In the genomic region with DNA sequence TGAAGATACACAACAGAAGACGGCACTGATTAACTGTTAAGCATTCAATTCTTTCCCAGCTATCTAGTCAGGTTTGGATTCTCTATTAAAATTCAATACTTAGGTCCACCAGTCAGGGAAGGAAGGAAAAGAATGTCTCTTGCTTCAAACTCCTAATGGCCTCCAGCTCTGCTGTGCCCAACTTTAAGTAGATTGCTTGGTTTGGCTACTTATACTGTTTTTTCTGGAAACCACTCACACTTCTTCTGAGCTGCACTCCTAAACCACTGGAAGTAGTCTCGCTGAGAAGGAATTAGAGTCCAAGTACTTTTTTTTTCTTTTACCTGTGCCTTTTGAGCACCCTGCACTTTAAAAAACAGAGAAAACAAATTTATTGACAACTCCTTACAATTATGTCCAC, we compare ENCODE assay signal across 12 cellular contexts. TPM values are rescaled to one million over a fixed set of nuclear protein-coding genes. Genes with fewer than 3 reads are reported as not detected.
A peak's percentile ranks its signal among the peaks of the same experiment; 100 is the strongest.
DNase-seq lines count a peak whose midpoint lies in the region; ATAC-seq and TF ChIP-seq lines count a peak whose summit lies in the region.
"Had no signal": no experiment of that assay in that cellular context is flagged by ENCODE, and none has a peak within 500 bp of the region (broad histone marks: within the 10 kb centered on the region; RNA-seq: fewer than 3 reads in every experiment).

No MANE protein-coding gene starts in this region.

- 56 to 62% (median 57%) methylated on average over 2 of the region's 2 CpGs for WGBS in heart left ventricle, 4 donors

- peak; percentile 47 to 75 (median 64) for ATAC-seq in heart left ventricle
- ATAC-seq: activated naive CD8-positive, alpha-beta T cell treated with anti-CD3 and anti-CD28 coated beads, Interleukin-2, amount 50 U/mL, for 24 hours; esophagus mucosa had no signal

- intact Hi-C loops in heart left ventricle (cut with DNase I) = loop anchor here in 1 of 10 donors (5.0 kb wide), 1 partner anchor 46 kb away; no protein-coding TSS in a partner anchor

- peak overlapping the region; percentile 32 to 75 (median 58) for H3K27ac ChIP-seq in heart left ventricle
- no peak overlapping the region for H3K27ac ChIP-seq in effector memory CD4-positive, alpha-beta T cell (ENCODE audit: insufficient read depth, low read length, poor library complexity, severe bottlenecking)
- H3K27ac ChIP-seq: BLaER1 treated with 17β-estradiol and CSF1 and Interleukin-3, amounts not matched to agents 10 nM and 100 nM had no signal

- peaks cover 0 to 21% (median 11%) of the 10 kb centered on the region in 12 donors for H3K4me1 ChIP-seq in heart left ventricle
- H3K4me1 ChIP-seq in effector memory CD4-positive, alpha-beta T cell (ENCODE audit: control insufficient read depth, insufficient read depth, low read length, poor library complexity, severe bottlenecking) = no peaks in the 10 kb centered on the region

- H3K4me3 ChIP-seq in heart left ventricle (peak overlapping the region in 2 of 12 donors; percentile 14 to 28), skeletal muscle cell (ENCODE audit: low read depth, low read length) (peak overlapping the region; percentile 22)
- no peak overlapping the region for H3K4me3 ChIP-seq in effector memory CD4-positive, alpha-beta T cell (ENCODE audit: insufficient read depth, low read depth, low read length, poor library complexity, severe bottlenecking)
- H3K4me3 ChIP-seq: BLaER1 treated with 17β-estradiol and CSF1 and Interleukin-3, amounts not matched to agents 10 nM and 100 nM had no signal

- H3K27me3 ChIP-seq in heart left ventricle = no peaks in the 10 kb centered on the region
- H3K27me3 ChIP-seq in effector memory CD4-positive, alpha-beta T cell (replicated peaks; ENCODE audit: control insufficient read depth, insufficient read depth, low read length, poor library complexity, severe bottlenecking) = no peaks in the 10 kb centered on the region
- H3K27me3 ChIP-seq: BLaER1 treated with 17β-estradiol and CSF1 and Interleukin-3, amounts not matched to agents 10 nM and 100 nM had no signal

- TF ChIP-seq POLR2A in heart left ventricle (IDR thresholded peaks at IDR 0.05) = no peak

- no peak for TF ChIP-seq CTCF in heart left ventricle (IDR thresholded peaks at IDR 0.05)

- H3K36me3 ChIP-seq in heart left ventricle = no peaks in the 10 kb centered on the region
- no peaks in the 10 kb centered on the region for H3K36me3 ChIP-seq in effector memory CD4-positive, alpha-beta T cell (ENCODE audit: control insufficient read depth, insufficient read depth, low read length)
- H3K36me3 ChIP-seq: BLaER1 treated with 17β-estradiol and CSF1 and Interleukin-3, amounts not matched to agents 10 nM and 100 nM had no signal

- peak; percentile 38 for DNase-seq in DMS79 (lab: John Stamatoyannopoulos, UW)
- peak; percentile 28 for DNase-seq in amniotic epithelial cell (ENCODE audit: low read depth)
- DNase-seq in heart left ventricle = no peak
- no peak for DNase-seq in skeletal muscle cell (ENCODE audit: low read depth)
- DNase-seq in NCI-H524 (lab: John Stamatoyannopoulos, UW) = no peak
- no peak for DNase-seq in effector memory CD4-positive, alpha-beta T cell
- no peak for DNase-seq in activated CD4-positive, alpha-beta T cell treated with anti-CD3 and anti-CD28 coated beads, Interleukin-2, amount 50 U/mL, for 48 hours
- DNase-seq in activated CD4-positive, CD25-positive, alpha-beta regulatory T cell (lab: John Stamatoyannopoulos, UW) = no peak
- DNase-seq: activated naive CD8-positive, alpha-beta T cell treated with anti-CD3 and anti-CD28 coated beads, Interleukin-2, amount 50 U/mL, for 24 hours; stimulated activated CD4-positive, alpha-beta T cell treated with anti-CD3 and anti-CD28 coated beads, Interleukin-4, amount 100 ng/mL, for 1 hour had no signal

- H3K9me3 ChIP-seq in heart left ventricle = peaks cover 0 to 3% (median 0%) of the 10 kb centered on the region in 12 donors
- H3K9me3 ChIP-seq in effector memory CD4-positive, alpha-beta T cell (ENCODE audit: control insufficient read depth, low read length) = no peaks in the 10 kb centered on the region
- H3K9me3 ChIP-seq: BLaER1 treated with 17β-estradiol and CSF1 and Interleukin-3, amounts not matched to agents 10 nM and 100 nM had no signal

RNA-seq across cellular contexts. Expression of a gene that starts 26.8 kb away (rescaled TPM):
- total RNA-seq in heart left ventricle = 100 to 1,000 TPM in 5 of 9 donors, 10 to 100 TPM in 4; 65.7 to 615 (median 104) TPM
- 100 to 1,000 TPM in 1 of 2 donors, 10 to 100 TPM in 1; 33.1 to 141 TPM for polyA plus RNA-seq in heart left ventricle

Comparison
In these comparisons a context has a peak if more than half of its experiments do, and no peak if none do; other contexts are left out.
1. DNase-seq: peak in DMS79 (single experiment) and amniotic epithelial cell (single experiment); none in heart left ventricle (0 of 5), skeletal muscle cell (single experiment), NCI-H524 (0 of 2), effector memory CD4-positive, alpha-beta T cell (0 of 3), activated CD4-positive, alpha-beta T cell treated with anti-CD3 and anti-CD28 coated beads, Interleukin-2, amount 50 U/mL, for 48 hours (0 of 2) and activated CD4-positive, CD25-positive, alpha-beta regulatory T cell (0 of 4).